Comparison of ENCODE assay signal across 22 cellular contexts in genomic region chr7:96952974-96953391, GRCh38. TPM values are rescaled to one million over a fixed set of nuclear protein-coding genes. Genes with fewer than 3 reads are reported as not detected.
A peak's percentile ranks its signal among the peaks of the same experiment; 100 is the strongest.
DNase-seq lines count a peak whose midpoint lies in the region; ATAC-seq and TF ChIP-seq lines count a peak whose summit lies in the region.
"Had no signal": no experiment of that assay in that cellular context is flagged by ENCODE, and none has a peak within 500 bp of the region (broad histone marks: within the 10 kb centered on the region; RNA-seq: fewer than 3 reads in every experiment).

No MANE protein-coding gene starts in this region.

- H2AFZ ChIP-seq in smooth muscle cell (ENCODE audit: low read depth) = no peak overlapping the region

- WGBS in esophagus muscularis mucosa = 51% methylated on average over 3 of the region's 3 CpGs
- 62% methylated on average over 3 of the region's 3 CpGs for WGBS in smooth muscle cell (ENCODE audit: low lambda C conversion rate)

- H3K4me1 ChIP-seq in esophagus muscularis mucosa (no peaks in the 10 kb centered on the region), smooth muscle cell (ENCODE audit: low read depth) (no peaks in the 10 kb centered on the region), gastrocnemius medialis (no peaks in the 10 kb centered on the region)
- H3K4me1 ChIP-seq: colonic mucosa, transverse colon had no signal

- no peak for TF ChIP-seq EP300 in esophagus muscularis mucosa (IDR thresholded peaks at IDR 0.05)

- no peaks in the 10 kb centered on the region for H3K4me1 Mint-ChIP-seq in activated CD4-positive, alpha-beta T cell treated with anti-CD3 and anti-CD28 coated beads for 36 hours
- H3K4me1 Mint-ChIP-seq in activated CD4-positive, alpha-beta T cell treated with anti-CD3 and anti-CD28 coated beads, Interleukin-2, amount 10 ng/mL, durations not matched to agents 24 days and 14 days = no peaks in the 10 kb centered on the region
- H3K4me1 Mint-ChIP-seq: activated naive CD8-positive, alpha-beta T cell treated with anti-CD3 and anti-CD28 coated beads for 36 hours; nephron progenitor cell had no signal

- H3K4me2 ChIP-seq in smooth muscle cell = peak overlapping the region; percentile 9

- H3K4me3 ChIP-seq in esophagus muscularis mucosa (no peak overlapping the region), smooth muscle cell (no peak overlapping the region), gastrocnemius medialis (no peak overlapping the region)
- H3K4me3 ChIP-seq: colonic mucosa, transverse colon had no signal

- POLR2A ChIA-PET in activated CD4-positive, alpha-beta T cell treated with anti-CD3 and anti-CD28 coated beads for 36 hours (lab: Charles Lee) = no interaction called here

- H3K27ac ChIP-seq in esophagus muscularis mucosa (replicated peaks in 1 of 4) (no peak overlapping the region), smooth muscle cell (ENCODE audit: low read depth) (no peak overlapping the region), gastrocnemius medialis (no peak overlapping the region)
- H3K27ac ChIP-seq: 22Rv1, colonic mucosa, transverse colon had no signal

- intact Hi-C loops in activated CD4-positive, alpha-beta T cell treated with anti-CD3 and anti-CD28 coated beads for 36 hours (cut with DNase I, micrococcal nuclease) = no loop called here
- intact Hi-C loops in activated CD4-positive, alpha-beta T cell treated with anti-CD3 and anti-CD28 coated beads, Interleukin-2, amount 10 ng/mL, durations not matched to agents 24 days and 14 days (cut with micrococcal nuclease) = no loop called here
- intact Hi-C loops in esophagus muscularis mucosa (cut with DNase I) (no loop called here), gastrocnemius medialis (cut with DNase I; ENCODE audit: low total_unique reads) (loop anchor here (10.0 kb wide), 1 partner anchor 202 kb away; no protein-coding TSS in a partner anchor)

- H3K27ac Mint-ChIP-seq in activated CD4-positive, alpha-beta T cell treated with anti-CD3 and anti-CD28 coated beads for 36 hours = no peak overlapping the region
- H3K27ac Mint-ChIP-seq in activated CD4-positive, alpha-beta T cell treated with anti-CD3 and anti-CD28 coated beads, Interleukin-2, amount 10 ng/mL, durations not matched to agents 24 days and 14 days = no peak overlapping the region
- H3K27ac Mint-ChIP-seq: activated naive CD8-positive, alpha-beta T cell treated with anti-CD3 and anti-CD28 coated beads for 36 hours; nephron progenitor cell; T-helper 1 cell treated with Interleukin-12 subunit alpha and Interleukin-12 subunit beta and Interleukin-4 antibody, amounts not matched to agents 30 μg/mL and 1 μg/mL, for 36 hours had no signal

- peaks cover 26% of the 10 kb centered on the region for H3K27me3 Mint-ChIP-seq in activated CD4-positive, alpha-beta T cell treated with anti-CD3 and anti-CD28 coated beads for 36 hours
- peaks cover 12% of the 10 kb centered on the region for H3K27me3 Mint-ChIP-seq in activated CD4-positive, alpha-beta T cell treated with anti-CD3 and anti-CD28 coated beads, Interleukin-2, amount 10 ng/mL, durations not matched to agents 24 days and 14 days

- CTCF ChIA-PET in activated CD4-positive, alpha-beta T cell treated with anti-CD3 and anti-CD28 coated beads for 36 hours (lab: Charles Lee) = no interaction called here

- no peak overlapping the region for H3K4me3 Mint-ChIP-seq in activated CD4-positive, alpha-beta T cell treated with anti-CD3 and anti-CD28 coated beads for 36 hours
- no peak overlapping the region for H3K4me3 Mint-ChIP-seq in activated CD4-positive, alpha-beta T cell treated with anti-CD3 and anti-CD28 coated beads, Interleukin-2, amount 10 ng/mL, durations not matched to agents 24 days and 14 days
- H3K4me3 Mint-ChIP-seq: activated naive CD8-positive, alpha-beta T cell treated with anti-CD3 and anti-CD28 coated beads for 36 hours; nephron progenitor cell; T-helper 1 cell treated with Interleukin-12 subunit alpha and Interleukin-12 subunit beta and Interleukin-4 antibody, amounts not matched to agents 30 μg/mL and 1 μg/mL, for 36 hours had no signal

- TF ChIP-seq CTCF in esophagus muscularis mucosa (IDR thresholded peaks at IDR 0.05) = no peak
- no peak for TF ChIP-seq CTCF in smooth muscle cell (IDR thresholded peaks at IDR 0.05; ENCODE audit: borderline replicate concordance, insufficient read depth, poor library complexity, severe bottlenecking)
- TF ChIP-seq CTCF in gastrocnemius medialis (IDR thresholded peaks at IDR 0.05 in 4 of 5, conservative IDR thresholded peaks at IDR 0.05 in 1 of 5) = no peak

- peak; percentile 26 for ATAC-seq in activated CD4-positive, alpha-beta T cell treated with anti-CD3 and anti-CD28 coated beads for 36 hours
- no peak for ATAC-seq in gastrocnemius medialis
- ATAC-seq in GM21360 (IDR thresholded peaks at IDR 0.05; ENCODE audit: unreplicated experiment) = no peak
- no peak for ATAC-seq in GM21447 (IDR thresholded peaks at IDR 0.05; ENCODE audit: unreplicated experiment)
- ATAC-seq: sciatic nerve had no signal

- no peaks in the 10 kb centered on the region for H3K36me3 Mint-ChIP-seq in activated CD4-positive, alpha-beta T cell treated with anti-CD3 and anti-CD28 coated beads for 36 hours (ENCODE audit: low read depth)
- no peaks in the 10 kb centered on the region for H3K36me3 Mint-ChIP-seq in activated CD4-positive, alpha-beta T cell treated with anti-CD3 and anti-CD28 coated beads, Interleukin-2, amount 10 ng/mL, durations not matched to agents 24 days and 14 days (ENCODE audit: low read depth)
- H3K36me3 Mint-ChIP-seq: activated naive CD8-positive, alpha-beta T cell treated with anti-CD3 and anti-CD28 coated beads for 36 hours had no signal

- no peak for DNase-seq in activated CD4-positive, alpha-beta T cell treated with anti-CD3 and anti-CD28 coated beads for 36 hours
- no peak for DNase-seq in activated CD4-positive, alpha-beta T cell treated with anti-CD3 and anti-CD28 coated beads, Interleukin-2, amount 10 ng/mL, durations not matched to agents 24 days and 14 days
- DNase-seq in RKO (ENCODE audit: low spot score) = peak; percentile 40
- peak; percentile 53 for DNase-seq in esophagus muscularis mucosa (ENCODE audit: extremely low spot score)
- DNase-seq in smooth muscle cell (lab: John Stamatoyannopoulos, UW; ENCODE audit: unreplicated experiment) = no peak
- no peak for DNase-seq in gastrocnemius medialis
- DNase-seq: activated CD4-positive, alpha-beta T cell treated with anti-CD3 and anti-CD28 coated beads for 1 hour; activated naive CD8-positive, alpha-beta T cell treated with anti-CD3 and anti-CD28 coated beads for 36 hours; colonic mucosa; Karpas-422; NCI-H187; NCI-H510A treated with DMSO at 0.1 percent for 48 hours; nephron progenitor cell; stimulated activated CD4-positive, alpha-beta T cell treated with anti-CD3 and anti-CD28 coated beads, Interleukin-4, amount 100 ng/mL, for 1 hour; transverse colon had no signal

- H3F3A ChIP-seq in smooth muscle cell (ENCODE audit: low read depth) = peaks cover 3% of the 10 kb centered on the region

- TF ChIP-seq POLR2A in esophagus muscularis mucosa (IDR thresholded peaks at IDR 0.05; ENCODE audit: low read depth) = no peak
- no peak for TF ChIP-seq POLR2A in gastrocnemius medialis (IDR thresholded peaks at IDR 0.05)

- in situ Hi-C loops in gastrocnemius medialis (cut with MboI; ENCODE audit: low sequenced_read_pairs in 4 of 4) = no loop called here

- H3K9me3 ChIP-seq in esophagus muscularis mucosa (no peaks in the 10 kb centered on the region), smooth muscle cell (replicated peaks; ENCODE audit: low read depth) (no peaks in the 10 kb centered on the region), gastrocnemius medialis (no peaks in the 10 kb centered on the region)
- H3K9me3 ChIP-seq: colonic mucosa, transverse colon had no signal

- peaks cover 0 to 7% (median 0%) of the 10 kb centered on the region in 4 donors for H3K27me3 ChIP-seq in esophagus muscularis mucosa
- no peaks in the 10 kb centered on the region for H3K27me3 ChIP-seq in smooth muscle cell (ENCODE audit: low read depth)
- no peaks in the 10 kb centered on the region for H3K27me3 ChIP-seq in gastrocnemius medialis
- H3K27me3 ChIP-seq: colonic mucosa, transverse colon had no signal

- no peaks in the 10 kb centered on the region for H3K9me3 Mint-ChIP-seq in activated CD4-positive, alpha-beta T cell treated with anti-CD3 and anti-CD28 coated beads for 36 hours (ENCODE audit: low read depth)
- H3K9me3 Mint-ChIP-seq in activated CD4-positive, alpha-beta T cell treated with anti-CD3 and anti-CD28 coated beads, Interleukin-2, amount 10 ng/mL, durations not matched to agents 24 days and 14 days = no peaks in the 10 kb centered on the region
- H3K9me3 Mint-ChIP-seq: activated naive CD8-positive, alpha-beta T cell treated with anti-CD3 and anti-CD28 coated beads for 36 hours; nephron progenitor cell; T-helper 1 cell treated with Interleukin-12 subunit alpha and Interleukin-12 subunit beta and Interleukin-4 antibody, amounts not matched to agents 30 μg/mL and 1 μg/mL, for 36 hours had no signal

- no peaks in the 10 kb centered on the region for H4K20me1 ChIP-seq in smooth muscle cell (ENCODE audit: low read depth)

- no peaks in the 10 kb centered on the region for H3K36me3 ChIP-seq in esophagus muscularis mucosa
- no peaks in the 10 kb centered on the region for H3K36me3 ChIP-seq in smooth muscle cell (ENCODE audit: low read depth)
- no peaks in the 10 kb centered on the region for H3K36me3 ChIP-seq in gastrocnemius medialis
- H3K36me3 ChIP-seq: colonic mucosa, transverse colon had no signal

- H3K9ac ChIP-seq in smooth muscle cell (ENCODE audit: low read depth) = no peak overlapping the region

- no peaks in the 10 kb centered on the region for H3K79me2 ChIP-seq in smooth muscle cell (ENCODE audit: low read depth)

RNA-seq across cellular contexts. Expression of gene DLX6, which starts 52.4 kb away (rescaled TPM):
- total RNA-seq in activated CD4-positive, alpha-beta T cell treated with anti-CD3 and anti-CD28 coated beads for 36 hours = not detected
- not detected in 2 replicates for total RNA-seq in activated CD4-positive, alpha-beta T cell treated with anti-CD3 and anti-CD28 coated beads, Interleukin-2, amount 10 ng/mL, durations not matched to agents 24 days and 14 days
- total RNA-seq in esophagus muscularis mucosa (not detected), smooth muscle cell (0.13 and 2.6 TPM in 2 replicates), gastrocnemius medialis (not detected)
- polyA plus RNA-seq in smooth muscle cell = 0.43 and 1.9 TPM in 2 replicates
- total RNA-seq: activated naive CD8-positive, alpha-beta T cell treated with anti-CD3 and anti-CD28 coated beads for 36 hours; colonic mucosa; H1; lung microvascular endothelial cell; sciatic nerve; transverse colon had no signal
- polyA plus RNA-seq: H1 had no signal

Comparison
In these comparisons a context has a peak if more than half of its experiments do, and no peak if none do; other contexts are left out.
1. DNase-seq: peak in RKO (single experiment) and esophagus muscularis mucosa (single experiment); none in activated CD4-positive, alpha-beta T cell treated with anti-CD3 and anti-CD28 coated beads for 36 hours (single experiment), activated CD4-positive, alpha-beta T cell treated with anti-CD3 and anti-CD28 coated beads, Interleukin-2, amount 10 ng/mL, durations not matched to agents 24 days and 14 days (single experiment), smooth muscle cell (single experiment) and gastrocnemius medialis (0 of 2).